In genomic region chr16:49590166-49590871, GRCh38 we compare ENCODE assay signal across 15 cellular contexts.
"Had no signal": no experiment of that assay in that cellular context is flagged by ENCODE, and none has a peak within 500 bp of the region (broad histone marks: within the 10 kb centered on the region; RNA-seq: fewer than 3 reads in every experiment).

No MANE protein-coding gene starts in this region.

- H3K4me3 Mint-ChIP-seq: activated CD4-positive, alpha-beta T cell treated with anti-CD3 and anti-CD28 coated beads for 36 hours; activated CD8-positive, alpha-beta T cell treated with anti-CD3 and anti-CD28 coated beads, Interleukin-2, amount 10 ng/mL, durations not matched to agents 7 days and 5 days; activated naive CD4-positive, alpha-beta T cell treated with anti-CD3 and anti-CD28 coated beads, Interleukin-2, amount 10 ng/mL, durations not matched to agents 7 days and 5 days; activated T-helper 17 cell treated with anti-CD3 and anti-CD28 coated beads, Interleukin-2, amount 50 U/mL, for 72 hours; natural killer cell had no signal

- H3K4me1 ChIP-seq: adrenal gland had no signal

- H3K27me3 ChIP-seq: adrenal gland, ovary, tibial nerve had no signal

- H3K4me1 Mint-ChIP-seq: activated T-helper 17 cell treated with anti-CD3 and anti-CD28 coated beads, Interleukin-2, amount 50 U/mL, for 72 hours; natural killer cell had no signal

- H3K27ac ChIP-seq: adrenal gland, ovary, skin epidermis, tibial nerve had no signal

- H3K27ac Mint-ChIP-seq: activated CD4-positive, alpha-beta T cell treated with anti-CD3 and anti-CD28 coated beads for 36 hours; activated CD8-positive, alpha-beta T cell treated with anti-CD3 and anti-CD28 coated beads, Interleukin-2, amount 10 ng/mL, durations not matched to agents 7 days and 5 days; activated naive CD4-positive, alpha-beta T cell treated with anti-CD3 and anti-CD28 coated beads, Interleukin-2, amount 10 ng/mL, durations not matched to agents 7 days and 5 days; activated T-helper 17 cell treated with anti-CD3 and anti-CD28 coated beads, Interleukin-2, amount 50 U/mL, for 72 hours; natural killer cell had no signal

- H3K9me3 Mint-ChIP-seq: activated naive CD4-positive, alpha-beta T cell treated with anti-CD3 and anti-CD28 coated beads, Interleukin-2, amount 10 ng/mL, durations not matched to agents 7 days and 5 days; activated T-helper 17 cell treated with anti-CD3 and anti-CD28 coated beads, Interleukin-2, amount 50 U/mL, for 72 hours; natural killer cell had no signal

- ATAC-seq: activated CD4-positive, alpha-beta T cell treated with anti-CD3 and anti-CD28 coated beads for 36 hours; activated CD8-positive, alpha-beta T cell treated with anti-CD3 and anti-CD28 coated beads, Interleukin-2, amount 10 ng/mL, durations not matched to agents 7 days and 5 days; activated T-helper 17 cell treated with anti-CD3 and anti-CD28 coated beads, Interleukin-2, amount 50 U/mL, for 72 hours; esophagus mucosa; left cardiac atrium; natural killer cell had no signal

- FAIRE-seq: endometrium had no signal

- DNase-seq: activated CD4-positive, alpha-beta T cell treated with anti-CD3 and anti-CD28 coated beads for 36 hours; activated CD8-positive, alpha-beta T cell treated with anti-CD3 and anti-CD28 coated beads, Interleukin-2, amount 10 ng/mL, durations not matched to agents 7 days and 5 days; activated naive CD4-positive, alpha-beta T cell treated with anti-CD3 and anti-CD28 coated beads, Interleukin-2, amount 10 ng/mL, durations not matched to agents 7 days and 5 days; dermis blood vessel endothelial cell; hippocampal formation; left cardiac atrium; natural killer cell; T-helper 9 cell had no signal

- H3K4me3 ChIP-seq: adrenal gland, ovary, skin epidermis, tibial nerve had no signal

- H3K36me3 ChIP-seq: adrenal gland, ovary, tibial nerve had no signal

- H3K36me3 Mint-ChIP-seq: activated naive CD4-positive, alpha-beta T cell treated with anti-CD3 and anti-CD28 coated beads, Interleukin-2, amount 10 ng/mL, durations not matched to agents 7 days and 5 days; natural killer cell had no signal

- H3K9me3 ChIP-seq: adrenal gland, ovary, tibial nerve had no signal
